In genomic region chr2:217827430-217828201, GRCh38 we compare ENCODE assay signal across 1 cellular context.
TF ChIP-seq lines count a peak whose summit lies in the region.

No MANE protein-coding gene starts in this region.

TF ChIP-seq in K562, 482 proteins besides CTCF, POLR2A, EP300 and RAD21 (continued from another document and continues in another):
- no peak for TF ChIP-seq ZNF407 (IDR thresholded peaks at IDR 0.05; ENCODE audit: low read depth)
- peak; percentile 54; the same call in 1 of the 2 replicates for TF ChIP-seq TFAP4 (CRISPR knock-in tag; IDR thresholded peaks at IDR 0.05; ENCODE audit: borderline replicate concordance)
- no peak for TF ChIP-seq ZNF561 (CRISPR knock-in tag; conservative IDR thresholded peaks at IDR 0.05)
- no peak for TF ChIP-seq BCOR (IDR thresholded peaks at IDR 0.05)
- no peak for TF ChIP-seq E2F3 (CRISPR knock-in tag; IDR thresholded peaks at IDR 0.05)
- TF ChIP-seq, protein P1, sequence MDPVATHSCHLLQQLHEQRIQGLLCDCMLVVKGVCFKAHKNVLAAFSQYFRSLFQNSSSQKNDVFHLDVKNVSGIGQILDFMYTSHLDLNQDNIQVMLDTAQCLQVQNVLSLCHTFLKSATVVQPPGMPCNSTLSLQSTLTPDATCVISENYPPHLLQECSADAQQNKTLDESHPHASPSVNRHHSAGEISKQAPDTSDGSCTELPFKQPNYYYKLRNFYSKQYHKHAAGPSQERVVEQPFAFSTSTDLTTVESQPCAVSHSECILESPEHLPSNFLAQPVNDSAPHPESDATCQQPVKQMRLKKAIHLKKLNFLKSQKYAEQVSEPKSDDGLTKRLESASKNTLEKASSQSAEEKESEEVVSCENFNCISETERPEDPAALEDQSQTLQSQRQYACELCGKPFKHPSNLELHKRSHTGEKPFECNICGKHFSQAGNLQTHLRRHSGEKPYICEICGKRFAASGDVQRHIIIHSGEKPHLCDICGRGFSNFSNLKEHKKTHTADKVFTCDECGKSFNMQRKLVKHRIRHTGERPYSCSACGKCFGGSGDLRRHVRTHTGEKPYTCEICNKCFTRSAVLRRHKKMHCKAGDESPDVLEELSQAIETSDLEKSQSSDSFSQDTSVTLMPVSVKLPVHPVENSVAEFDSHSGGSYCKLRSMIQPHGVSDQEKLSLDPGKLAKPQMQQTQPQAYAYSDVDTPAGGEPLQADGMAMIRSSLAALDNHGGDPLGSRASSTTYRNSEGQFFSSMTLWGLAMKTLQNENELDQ (CRISPR knock-in tag; IDR thresholded peaks at IDR 0.05; ENCODE audit: borderline replicate concordance), result no peak
- peak; percentile 33; the same call in 1 of the 2 replicates for TF ChIP-seq CTBP1 (IDR thresholded peaks at IDR 0.05; ENCODE audit: borderline replicate concordance)
- TF ChIP-seq, protein P2, sequence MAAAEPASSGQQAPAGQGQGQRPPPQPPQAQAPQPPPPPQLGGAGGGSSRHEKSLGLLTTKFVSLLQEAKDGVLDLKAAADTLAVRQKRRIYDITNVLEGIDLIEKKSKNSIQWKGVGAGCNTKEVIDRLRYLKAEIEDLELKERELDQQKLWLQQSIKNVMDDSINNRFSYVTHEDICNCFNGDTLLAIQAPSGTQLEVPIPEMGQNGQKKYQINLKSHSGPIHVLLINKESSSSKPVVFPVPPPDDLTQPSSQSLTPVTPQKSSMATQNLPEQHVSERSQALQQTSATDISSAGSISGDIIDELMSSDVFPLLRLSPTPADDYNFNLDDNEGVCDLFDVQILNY (CRISPR knock-in tag; IDR thresholded peaks at IDR 0.05), result no peak
- TF ChIP-seq ZNF586 (CRISPR knock-in tag; conservative IDR thresholded peaks at IDR 0.05), result no peak
- TF ChIP-seq, protein P3, sequence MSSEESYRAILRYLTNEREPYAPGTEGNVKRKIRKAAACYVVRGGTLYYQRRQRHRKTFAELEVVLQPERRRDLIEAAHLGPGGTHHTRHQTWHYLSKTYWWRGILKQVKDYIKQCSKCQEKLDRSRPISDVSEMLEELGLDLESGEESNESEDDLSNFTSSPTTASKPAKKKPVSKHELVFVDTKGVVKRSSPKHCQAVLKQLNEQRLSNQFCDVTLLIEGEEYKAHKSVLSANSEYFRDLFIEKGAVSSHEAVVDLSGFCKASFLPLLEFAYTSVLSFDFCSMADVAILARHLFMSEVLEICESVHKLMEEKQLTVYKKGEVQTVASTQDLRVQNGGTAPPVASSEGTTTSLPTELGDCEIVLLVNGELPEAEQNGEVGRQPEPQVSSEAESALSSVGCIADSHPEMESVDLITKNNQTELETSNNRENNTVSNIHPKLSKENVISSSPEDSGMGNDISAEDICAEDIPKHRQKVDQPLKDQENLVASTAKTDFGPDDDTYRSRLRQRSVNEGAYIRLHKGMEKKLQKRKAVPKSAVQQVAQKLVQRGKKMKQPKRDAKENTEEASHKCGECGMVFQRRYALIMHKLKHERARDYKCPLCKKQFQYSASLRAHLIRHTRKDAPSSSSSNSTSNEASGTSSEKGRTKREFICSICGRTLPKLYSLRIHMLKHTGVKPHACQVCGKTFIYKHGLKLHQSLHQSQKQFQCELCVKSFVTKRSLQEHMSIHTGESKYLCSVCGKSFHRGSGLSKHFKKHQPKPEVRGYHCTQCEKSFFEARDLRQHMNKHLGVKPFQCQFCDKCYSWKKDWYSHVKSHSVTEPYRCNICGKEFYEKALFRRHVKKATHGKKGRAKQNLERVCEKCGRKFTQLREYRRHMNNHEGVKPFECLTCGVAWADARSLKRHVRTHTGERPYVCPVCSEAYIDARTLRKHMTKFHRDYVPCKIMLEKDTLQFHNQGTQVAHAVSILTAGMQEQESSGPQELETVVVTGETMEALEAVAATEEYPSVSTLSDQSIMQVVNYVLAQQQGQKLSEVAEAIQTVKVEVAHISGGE (CRISPR knock-in tag; IDR thresholded peaks at IDR 0.05), result 0 out of 6 replicates have a peak, but pooled peaks of 1 of the 3 experiments have one; percentile 40
- TF ChIP-seq KLF1 (tag; IDR thresholded peaks at IDR 0.05), result peak; percentile 92
- TF ChIP-seq CGGBP1 (CRISPR knock-in tag; IDR thresholded peaks at IDR 0.05), result no peak
- TF ChIP-seq, protein P4, sequence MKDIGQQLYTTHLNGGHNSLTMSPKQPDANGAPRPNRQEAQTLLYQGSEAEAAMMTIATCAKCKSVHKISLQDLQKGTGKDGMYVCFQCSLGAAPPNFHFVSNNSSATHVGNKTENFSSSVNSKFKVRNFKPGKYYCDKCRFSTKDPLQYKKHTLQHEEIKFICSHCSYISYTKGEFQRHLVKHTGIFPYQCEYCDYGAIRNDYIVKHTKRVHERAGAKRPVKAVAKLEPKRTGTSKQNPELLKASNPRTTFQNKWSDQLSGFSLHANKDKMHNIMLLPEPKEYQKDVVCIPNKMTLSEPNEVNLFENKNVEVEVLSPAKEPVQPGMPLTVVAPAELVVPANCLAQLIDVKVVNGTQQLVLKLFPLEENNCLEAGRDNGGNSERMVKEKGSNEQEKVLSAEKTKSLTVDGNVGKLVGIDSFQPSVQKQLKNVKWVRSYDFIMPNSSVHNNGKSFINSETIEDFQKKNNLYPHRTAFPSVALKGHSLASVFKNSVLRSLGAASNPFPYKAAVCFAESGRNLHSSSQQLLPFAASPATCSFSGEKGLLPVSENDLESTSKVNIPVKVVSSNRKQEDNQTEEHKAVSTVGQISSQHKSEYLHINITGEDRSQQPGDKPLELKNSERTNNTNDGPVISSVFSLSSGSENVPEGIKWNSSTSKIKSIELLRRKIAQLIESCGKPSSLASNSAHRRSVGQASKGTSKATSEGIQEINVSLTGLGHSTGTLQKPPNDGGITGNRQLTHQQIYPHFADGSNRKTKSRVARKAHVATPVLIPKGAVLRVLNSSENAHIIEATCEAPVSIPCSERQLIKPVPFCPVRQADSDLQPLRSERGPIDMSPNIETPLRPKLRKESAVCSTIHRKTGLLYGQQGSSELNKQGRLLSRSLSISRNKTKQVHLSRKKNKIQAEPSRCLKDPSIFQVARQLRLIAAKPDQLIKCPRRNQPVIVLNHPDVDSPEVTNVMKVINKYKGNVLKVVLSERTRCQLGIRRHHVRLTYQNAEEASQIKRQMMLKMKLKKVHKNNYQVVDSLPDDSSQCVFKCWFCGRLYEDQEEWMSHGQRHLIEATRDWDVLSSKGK (CRISPR knock-in tag; IDR thresholded peaks at IDR 0.05), result no peak
- peak; percentile 54; the same call in 1 of the 2 replicates for TF ChIP-seq POLR2AphosphoS5 (IDR thresholded peaks at IDR 0.05; ENCODE audit: control insufficient read depth, insufficient read depth, low read depth, low read length)
- no peak for TF ChIP-seq U2AF1 (optimal IDR thresholded peaks at IDR 0.05; ENCODE audit: low read depth, low read length)
- TF ChIP-seq ESRRA (IDR thresholded peaks at IDR 0.05; ENCODE audit: borderline replicate concordance, low read depth), result peak; percentile 87
- no peak for TF ChIP-seq HCFC1 (IDR thresholded peaks at IDR 0.05; ENCODE audit: low read depth, low read length)
